Comparison of ENCODE assay signal across 16 cellular contexts in genomic region chr4:118833192-118833820, GRCh38. TPM values are rescaled to one million over a fixed set of nuclear protein-coding genes. Genes with fewer than 3 reads are reported as not detected.
A peak's percentile ranks its signal among the peaks of the same experiment; 100 is the strongest.
DNase-seq lines count a peak whose midpoint lies in the region; ATAC-seq, FAIRE-seq and TF ChIP-seq lines count a peak whose summit lies in the region.
"Had no signal": no experiment of that assay in that cellular context is flagged by ENCODE, and none has a peak within 500 bp of the region (broad histone marks: within the 10 kb centered on the region; RNA-seq: fewer than 3 reads in every experiment).

No MANE protein-coding gene starts in this region.

- no peak overlapping the region for H3K14ac ChIP-seq in H1 (ENCODE audit: insufficient read length)

- intact Hi-C loops in Right ventricle myocardium inferior (cut with DNase I) = no loop called here

- no peaks in the 10 kb centered on the region for H3K27me3 ChIP-seq in DND-41 (ENCODE audit: insufficient read depth, low read length, poor library complexity)
- H3K27me3 ChIP-seq in Loucy (ENCODE audit: insufficient read depth, low read length, poor library complexity, severe bottlenecking) = no peaks in the 10 kb centered on the region
- H3K27me3 ChIP-seq in H1 (replicated peaks in 1 of 4; ENCODE audit: control insufficient read depth in 3 of 4, extremely low read depth in 1 of 4, insufficient read depth in 3 of 4, low read length in 3 of 4) = no peaks in the 10 kb centered on the region
- H3K27me3 ChIP-seq: MG63 had no signal

- peaks cover 44% of the 10 kb centered on the region for H3K36me3 ChIP-seq in DND-41 (ENCODE audit: insufficient read depth, low read length)
- no peaks in the 10 kb centered on the region for H3K36me3 ChIP-seq in Loucy (ENCODE audit: insufficient read depth, low read length)
- peaks cover 3 to 25% (median 14%) of the 10 kb centered on the region in 4 experiments; a peak in 6 of 8 replicates for H3K36me3 ChIP-seq in H1 (ENCODE audit: control insufficient read depth in 2 of 4, insufficient read depth in 4 of 4, low read length in 3 of 4)

- H3K18ac ChIP-seq in H1 (ENCODE audit: extremely low read depth, low read length) = no peak overlapping the region

- DNase-seq in DND-41 = no peak
- DNase-seq in H1 (ENCODE audit: low read depth in 1 of 2, low spot score in 2 of 2) = no peak
- DNase-seq in neural crest cell (ENCODE audit: low read depth, low spot score) = no peak
- DNase-seq in H4 (ENCODE audit: low spot score) = no peak
- DNase-seq in NCI-H510A treated with DMSO at 0.1 percent for 48 hours (lab: John Stamatoyannopoulos, UW) = no peak
- no peak for DNase-seq in NCI-H146 treated with DMSO at 0.1 percent for 48 hours (lab: John Stamatoyannopoulos, UW; ENCODE audit: unreplicated experiment)
- no peak for DNase-seq in Right ventricle myocardium inferior (ENCODE audit: missing footprints)
- DNase-seq: activated naive CD4-positive, alpha-beta T cell treated with anti-CD3 and anti-CD28 coated beads for 36 hours; Caco-2; cerebellar nuclear complex; lower lobe of right lung; MG63; NCI-H2171 treated with DMSO at 0.1 percent for 48 hours; nucleus accumbens had no signal

- no peak overlapping the region for H4K5ac ChIP-seq in H1 (ENCODE audit: insufficient read length, low read depth, low read length)

- no peaks in the 10 kb centered on the region for H3F3A ChIP-seq in Loucy (ENCODE audit: low read depth)

- no peak overlapping the region for H2AFZ ChIP-seq in DND-41 (ENCODE audit: low read depth, low read length)
- H2AFZ ChIP-seq in Loucy (ENCODE audit: low read length) = no peak overlapping the region
- H2AFZ ChIP-seq in H1 (ENCODE audit: low read length) = no peak overlapping the region

- H3K27ac Mint-ChIP-seq in neural crest cell (ENCODE audit: unreplicated experiment) = no peak overlapping the region
- H3K27ac Mint-ChIP-seq: activated naive CD4-positive, alpha-beta T cell treated with anti-CD3 and anti-CD28 coated beads for 36 hours had no signal

- H3K4me3 Mint-ChIP-seq in neural crest cell = peak overlapping the region; percentile 70
- H3K4me3 Mint-ChIP-seq: activated naive CD4-positive, alpha-beta T cell treated with anti-CD3 and anti-CD28 coated beads for 36 hours had no signal

- no peak overlapping the region for H2BK5ac ChIP-seq in H1 (ENCODE audit: low read depth, low read length)

- H3K4me3 ChIP-seq in DND-41 (ENCODE audit: low read depth in 1 of 2, low read length in 2 of 2) (no peak overlapping the region), Loucy (ENCODE audit: low read length, poor library complexity, severe bottlenecking) (peak overlapping the region; percentile 99), H1 (ENCODE audit: extremely low read depth in 1 of 4, insufficient read depth in 2 of 4, low read depth in 3 of 4, low read length in 4 of 4) (no peak overlapping the region; a peak in 1 of 8 replicates)
- H3K4me3 ChIP-seq: lower lobe of right lung had no signal

- H4K8ac ChIP-seq in H1 (ENCODE audit: extremely low read depth, insufficient read depth, low read length) = no peak overlapping the region

- TF ChIP-seq CTCF in DND-41 (IDR thresholded peaks at IDR 0.05; ENCODE audit: borderline replicate concordance, extremely low read depth, low read length, poor library complexity, severe bottlenecking) (no peak), Loucy (conservative IDR thresholded peaks at IDR 0.05; ENCODE audit: low read length) (no peak), H1 (IDR thresholded peaks at IDR 0.05; ENCODE audit: control extremely low read depth in 1 of 3, insufficient read depth in 1 of 3, low read depth in 1 of 3, low read length in 3 of 3) (no peak), neural crest cell (conservative IDR thresholded peaks at IDR 0.05) (no peak)

- H3K23ac ChIP-seq in H1 (ENCODE audit: insufficient read length) = no peak overlapping the region

- CTCF ChIA-PET in H1 (lab: Charles Lee; ENCODE audit: partially characterized antibody) = interaction anchor here (2.1 kb wide), 1 partner anchor 11 kb away, joined by 9 read pairs; no protein-coding TSS in a partner anchor

- no peaks in the 10 kb centered on the region for H3K9me3 Mint-ChIP-seq in neural crest cell
- H3K9me3 Mint-ChIP-seq: activated naive CD4-positive, alpha-beta T cell treated with anti-CD3 and anti-CD28 coated beads for 36 hours had no signal

- H2AK5ac ChIP-seq in H1 (ENCODE audit: low read depth, low read length) = no peak overlapping the region

- no peak overlapping the region for H2BK15ac ChIP-seq in H1 (ENCODE audit: low read length)

- POLR2A ChIA-PET in H1 (lab: Charles Lee; ENCODE audit: partially characterized antibody) = interaction anchor here (0.9 to 1.1 kb wide), 2 partner anchors 11 to 53 kb away, joined by 3 read pairs; no protein-coding TSS in a partner anchor

- no peak overlapping the region for H2BK12ac ChIP-seq in H1 (ENCODE audit: low read depth, low read length)

- H3K27me3 Mint-ChIP-seq in neural crest cell (ENCODE audit: low read depth) = no peaks in the 10 kb centered on the region

- H3K4me2 ChIP-seq in DND-41 (ENCODE audit: insufficient read depth, low read length) (peak overlapping the region; percentile 29; the same call in 1 of the 2 replicates), Loucy (ENCODE audit: low read depth, low read length, poor library complexity, severe bottlenecking) (peak overlapping the region; percentile 100), H1 (ENCODE audit: insufficient read depth in 1 of 2, low read depth in 2 of 2, low read length in 2 of 2) (no peak overlapping the region)

- no peaks in the 10 kb centered on the region for H3K9me3 ChIP-seq in DND-41 (ENCODE audit: insufficient read depth, low read length, severe bottlenecking)
- no peaks in the 10 kb centered on the region for H3K9me3 ChIP-seq in Loucy (ENCODE audit: insufficient read depth, low read depth, low read length)
- no peaks in the 10 kb centered on the region for H3K9me3 ChIP-seq in H1 (ENCODE audit: insufficient read depth in 2 of 2, low read depth in 1 of 2, low read length in 1 of 2)
- H3K9me3 ChIP-seq: Caco-2, lower lobe of right lung, MG63 had no signal

- ATAC-seq in DND-41 (ENCODE audit: insufficient read depth, low read depth) (no peak), Right ventricle myocardium inferior (no peak)
- ATAC-seq: HCT116, lower lobe of right lung had no signal

- TF ChIP-seq RAD21 in H1 (IDR thresholded peaks at IDR 0.05 in 1 of 2, conservative IDR thresholded peaks at IDR 0.05 in 1 of 2; ENCODE audit: low read depth in 2 of 2, low read length in 2 of 2) = no peak

- 92% methylated on average over 5 of the region's 5 CpGs; no CpG with 5 or more reads in 1 of the 2 experiments for WGBS in H1 (ENCODE audit: extremely low coverage in 1 of 2, insufficient coverage in 1 of 2, insufficient read length in 1 of 2, insufficient replicate concordance in 2 of 2, low coverage in 1 of 2, low lambda C conversion rate in 2 of 2, missing lambda C conversion rate in 1 of 2), 2 experiments

- H3K56ac ChIP-seq in H1 (replicated peaks; ENCODE audit: insufficient read length, low read depth, low read length) = no peak overlapping the region

- H3K9ac ChIP-seq in DND-41 (ENCODE audit: low read depth, low read length) (no peak overlapping the region), Loucy (ENCODE audit: low read depth, low read length, poor library complexity, severe bottlenecking) (no peak overlapping the region), H1 (replicated peaks in 1 of 4; ENCODE audit: extremely low read depth in 1 of 4, low read depth in 3 of 4, low read length in 3 of 4) (no peak overlapping the region)

- peaks cover 8% of the 10 kb centered on the region; the same call in 1 of the 2 replicates for H3K23me2 ChIP-seq in H1 (ENCODE audit: low read depth, low read length)

- TF ChIP-seq POLR2A in H1 (IDR thresholded peaks at IDR 0.05; ENCODE audit: control extremely low read depth in 1 of 2, low read depth in 2 of 2, low read length in 2 of 2) = no peak

- peaks cover 34% of the 10 kb centered on the region for H3K79me2 ChIP-seq in DND-41 (ENCODE audit: insufficient read depth, low read length)
- peaks cover 41% of the 10 kb centered on the region for H3K79me2 ChIP-seq in Loucy (ENCODE audit: insufficient read depth, low read length)
- peaks cover 4 to 68% of the 10 kb centered on the region in 2 experiments; a peak in 3 of 4 replicates for H3K79me2 ChIP-seq in H1 (ENCODE audit: control insufficient read depth in 1 of 2, insufficient read depth in 2 of 2, low read length in 2 of 2)

- H3K79me1 ChIP-seq in H1 (ENCODE audit: low read depth, low read length) = peaks cover 3% of the 10 kb centered on the region; the same call in 1 of the 2 replicates

- no peaks in the 10 kb centered on the region for H3K9me2 ChIP-seq in Loucy (replicated peaks; ENCODE audit: low read depth, low read length)

- H3K27ac ChIP-seq in DND-41 (ENCODE audit: low read length) (no peak overlapping the region), H1 (ENCODE audit: low read depth, low read length) (no peak overlapping the region)
- H3K27ac ChIP-seq: lower lobe of right lung had no signal

- H3K4me1 Mint-ChIP-seq in neural crest cell = peaks cover 11% of the 10 kb centered on the region

- no peak for FAIRE-seq in H1 (lab: Jason Lieb, UNC)

- H3K4me1 ChIP-seq in DND-41 (ENCODE audit: insufficient read depth, low read length) (peaks cover 28% of the 10 kb centered on the region), Loucy (ENCODE audit: insufficient read depth, low read length, poor library complexity, severe bottlenecking) (peaks cover 47% of the 10 kb centered on the region), H1 (replicated peaks in 1 of 4; ENCODE audit: control insufficient read depth in 3 of 4, insufficient read depth in 4 of 4, low read length in 3 of 4) (peaks cover 0 to 5% (median under 1%) of the 10 kb centered on the region in 4 experiments; a peak in 2 of 7 replicates)

- TF ChIP-seq EP300 in H1 (IDR thresholded peaks at IDR 0.05; ENCODE audit: borderline replicate concordance in 1 of 2, low read depth in 2 of 2, low read length in 2 of 2) = no peak

- H4K20me1 ChIP-seq in DND-41 (ENCODE audit: insufficient read depth, low read length) (no peaks in the 10 kb centered on the region), Loucy (ENCODE audit: insufficient read depth, low read length, poor library complexity, severe bottlenecking) (peaks cover 27% of the 10 kb centered on the region), H1 (replicated peaks in 1 of 2; ENCODE audit: control insufficient read depth in 1 of 2, insufficient read depth in 2 of 2, low read length in 2 of 2) (peaks cover 0 to 1% of the 10 kb centered on the region in 2 experiments)

- H3K36me3 Mint-ChIP-seq in neural crest cell (ENCODE audit: low read depth) = peaks cover 8% of the 10 kb centered on the region

- no peak overlapping the region for H2BK20ac ChIP-seq in H1 (ENCODE audit: low read length)

- peak overlapping the region; percentile 73 for H3K4ac ChIP-seq in H1 (replicated peaks; ENCODE audit: insufficient read length, low read depth, low read length)

- no peak overlapping the region for H4K91ac ChIP-seq in H1 (replicated peaks; ENCODE audit: insufficient read length, low read length)

- H2BK120ac ChIP-seq in H1 (replicated peaks; ENCODE audit: low read depth, low read length) = no peak overlapping the region

RNA-seq across cellular contexts. Expression of gene SEC24D, which starts 2.6 kb away (rescaled TPM):
- total RNA-seq in H1 (2021; fragmentation: NEBNext Ultra II Directional; extraction: Animal tissue kit (Norgen Biotek cat#: 25700)) = 84.6 and 91.6 TPM in 2 replicates
- polyA plus RNA-seq in H1 (2011; rRNA removed) = 28.9 and 44.1 TPM in 2 replicates
- 29.6 TPM for polyA plus RNA-seq in H1 (2011; cell fraction: cytosol; rRNA removed)
- polyA plus RNA-seq in H1 (2011; cell fraction: nucleus; rRNA removed) = 70.9 TPM
- polyA plus RNA-seq in H1 (2012, experiment 1 of 2) = 31.0 to 48.1 TPM (median 40.1 TPM) in 4 replicates
- 6.9 TPM for polyA plus RNA-seq in H1 (2012, experiment 2 of 2)
- 44.2 TPM for polyA plus RNA-seq in H1 (2013, experiment 1 of 2)
- 41.6 TPM for polyA plus RNA-seq in H1 (2013, experiment 2 of 2)
- polyA minus RNA-seq in H1 (2011; rRNA and poly(A)+ RNA removed) = 59.7 and 69.9 TPM in 2 replicates
- 31.6 TPM for polyA minus RNA-seq in H1 (2011; cell fraction: cytosol; rRNA and poly(A)+ RNA removed)
- polyA minus RNA-seq in H1 (2011; cell fraction: nucleus; rRNA and poly(A)+ RNA removed) = 85.7 TPM
- 21.2 and 22.9 TPM in 2 replicates for total RNA-seq in neural crest cell
- total RNA-seq in H4 (2014; rRNA removed; shearing (Covaris generic)) = 41.0 and 62.8 TPM in 2 replicates
- total RNA-seq in Right ventricle myocardium inferior = 12.2 TPM

RNA-seq across cellular contexts. Expression of gene SYNPO2, which starts 55.3 kb away (rescaled TPM):
- 4.2 and 4.5 TPM in 2 replicates for total RNA-seq in H1 (2021; fragmentation: NEBNext Ultra II Directional; extraction: Animal tissue kit (Norgen Biotek cat#: 25700))
- polyA plus RNA-seq in H1 (2011; rRNA removed) = 0.36 and 0.50 TPM in 2 replicates
- 0.78 TPM for polyA plus RNA-seq in H1 (2011; cell fraction: cytosol; rRNA removed)
- 1.3 TPM for polyA plus RNA-seq in H1 (2011; cell fraction: nucleus; rRNA removed)
- polyA plus RNA-seq in H1 (2012, experiment 1 of 2) = 1.0 to 2.4 TPM (median 1.2 TPM) in 4 replicates
- 0.05 TPM for polyA plus RNA-seq in H1 (2012, experiment 2 of 2)
- 2.4 TPM for polyA plus RNA-seq in H1 (2013, experiment 1 of 2)
- 2.7 TPM for polyA plus RNA-seq in H1 (2013, experiment 2 of 2)
- polyA minus RNA-seq in H1 (2011; rRNA and poly(A)+ RNA removed) = 2.3 and 3.1 TPM in 2 replicates
- polyA minus RNA-seq in H1 (2011; cell fraction: cytosol; rRNA and poly(A)+ RNA removed) = 1.1 TPM
- polyA minus RNA-seq in H1 (2011; cell fraction: nucleus; rRNA and poly(A)+ RNA removed) = 3.8 TPM
- 0.07 and 0.18 TPM in 2 replicates for total RNA-seq in neural crest cell
- 0.45 and 0.95 TPM in 2 replicates for total RNA-seq in H4 (2014; rRNA removed; shearing (Covaris generic))
- total RNA-seq in Right ventricle myocardium inferior = 206 TPM

Comparison
In these comparisons a context has a peak if more than half of its experiments do, and no peak if none do; other contexts are left out.
1. H3K4me2 ChIP-seq: peak in DND-41 (single experiment) and Loucy (single experiment); none in H1 (0 of 2).
2. RNA of gene SYNPO2, which starts 55.3 kb away (total RNA-seq): 206 TPM in Right ventricle myocardium inferior (single experiment); 4.2 to 4.5 TPM in H1, 0.45 to 0.95 TPM in H4 and 0.07 to 0.18 TPM in neural crest cell; every median in the first group is over 10 times any median in the second.